ENCODE assay signal across 18 cellular contexts in genomic region chr3:76624128-76624527, GRCh38.
DNase-seq lines count a peak whose midpoint lies in the region; FAIRE-seq and TF ChIP-seq lines count a peak whose summit lies in the region.
"Had no signal": no experiment of that assay in that cellular context is flagged by ENCODE, and none has a peak within 500 bp of the region (broad histone marks: within the 10 kb centered on the region; RNA-seq: fewer than 3 reads in every experiment).

No MANE protein-coding gene starts in this region.

- POLR2A ChIA-PET in MCF 10A (lab: Yijun Ruan, JAX), result no interaction called here

- TF ChIP-seq CTCF in MCF 10A (IDR thresholded peaks at IDR 0.05; ENCODE audit: unreplicated experiment), result no peak

- no peak overlapping the region for H3K4me2 ChIP-seq in Karpas-422 (ENCODE audit: low read depth, low read length, poor library complexity, severe bottlenecking)
- H3K4me2 ChIP-seq: BLaER1 treated with 17β-estradiol and CSF1 and Interleukin-3, amounts not matched to agents 10 nM and 100 nM had no signal

- in situ Hi-C loops in T47D (cut with HindIII; ENCODE audit: low pct_unique_long_range_greater_than_20kb, low sequenced_read_pairs), result no loop called here

- H3K9me2 ChIP-seq in Karpas-422 (replicated peaks; ENCODE audit: insufficient read depth, low read length), result no peaks in the 10 kb centered on the region

- H3K4me3 ChIP-seq in Karpas-422 (ENCODE audit: low read length), result no peak overlapping the region
- H3K4me3 ChIP-seq: BLaER1 treated with 17β-estradiol and CSF1 and Interleukin-3, amounts not matched to agents 10 nM and 100 nM; GM23248 had no signal

- no peaks in the 10 kb centered on the region for H4K20me1 ChIP-seq in Karpas-422 (ENCODE audit: insufficient read depth, low read depth, low read length)
- H4K20me1 ChIP-seq: BLaER1 treated with 17β-estradiol and CSF1 and Interleukin-3, amounts not matched to agents 10 nM and 100 nM had no signal

- BruUV-seq in MCF 10A (replicated peaks; lab: Mats Ljungman, UMichigan), result no TSS peak

- H3K27me3 Mint-ChIP-seq in MCF 10A (ENCODE audit: insufficient read depth, unreplicated experiment), result peaks cover 30% of the 10 kb centered on the region
- H3K27me3 Mint-ChIP-seq: CD4-positive, CD25-positive, alpha-beta regulatory T cell; IgD-negative memory B cell had no signal

- no peaks in the 10 kb centered on the region for H3K4me1 Mint-ChIP-seq in MCF 10A (ENCODE audit: insufficient read depth, unreplicated experiment)
- H3K4me1 Mint-ChIP-seq: CD4-positive, CD25-positive, alpha-beta regulatory T cell; H9; IgD-negative memory B cell had no signal

- no peaks in the 10 kb centered on the region for H3K4me1 ChIP-seq in Karpas-422 (ENCODE audit: low read length)

- H3K9me3 ChIP-seq in Karpas-422 (ENCODE audit: low read length), result no peaks in the 10 kb centered on the region

- no peaks in the 10 kb centered on the region for H3K27me3 ChIP-seq in Karpas-422 (ENCODE audit: low read length)
- H3K27me3 ChIP-seq: BLaER1 treated with 17β-estradiol and CSF1 and Interleukin-3, amounts not matched to agents 10 nM and 100 nM had no signal

- peak overlapping the region; percentile 62; the same call in 1 of the 2 replicates for H2AFZ ChIP-seq in Karpas-422 (ENCODE audit: low read length)
- H2AFZ ChIP-seq: GM23248 had no signal

- H3K79me2 ChIP-seq in Karpas-422 (ENCODE audit: low read length), result no peaks in the 10 kb centered on the region

- H3K27ac ChIP-seq in Karpas-422 (ENCODE audit: low read length), result no peak overlapping the region
- H3K27ac ChIP-seq: 22Rv1; BLaER1 treated with 17β-estradiol and CSF1 and Interleukin-3, amounts not matched to agents 10 nM and 100 nM; GM23248; HL-60 had no signal

- H3K4me3 Mint-ChIP-seq in MCF 10A (ENCODE audit: unreplicated experiment), result no peak overlapping the region
- H3K4me3 Mint-ChIP-seq: CD4-positive, CD25-positive, alpha-beta regulatory T cell; H9; IgD-negative memory B cell had no signal

- no peak overlapping the region for H3K9ac ChIP-seq in Karpas-422 (ENCODE audit: low read length)
- H3K9ac ChIP-seq: BLaER1 treated with 17β-estradiol and CSF1 and Interleukin-3, amounts not matched to agents 10 nM and 100 nM; GM23248 had no signal

- H3K9me3 Mint-ChIP-seq in MCF 10A (ENCODE audit: unreplicated experiment), result peaks cover 8% of the 10 kb centered on the region
- H3K9me3 Mint-ChIP-seq: H9 had no signal

- CTCF ChIA-PET in MCF 10A (lab: Yijun Ruan, JAX), result interaction anchor here (0.7 kb wide), 1 partner anchor 15 kb away, joined by 3 read pairs; no protein-coding TSS in a partner anchor

- no peaks in the 10 kb centered on the region for H3K36me3 ChIP-seq in Karpas-422 (ENCODE audit: insufficient read depth, low read length)
- H3K36me3 ChIP-seq: BLaER1 treated with 17β-estradiol and CSF1 and Interleukin-3, amounts not matched to agents 10 nM and 100 nM had no signal

- intact Hi-C loops in MCF 10A (cut with micrococcal nuclease), result no loop called here

- no peak for FAIRE-seq in HTR-8/SVneo (lab: Jason Lieb, UNC)
- FAIRE-seq: GM12891 had no signal

- H3K36me3 Mint-ChIP-seq in MCF 10A (ENCODE audit: insufficient read depth, unreplicated experiment), result no peaks in the 10 kb centered on the region
- H3K36me3 Mint-ChIP-seq: CD4-positive, CD25-positive, alpha-beta regulatory T cell; IgD-negative memory B cell had no signal

- DNase-seq in T47D (ENCODE audit: low read depth in 1 of 2, low spot score in 1 of 2) (peak; percentile 1 to 7), MCF 10A (ENCODE audit: unreplicated experiment) (no peak), Karpas-422 (no peak), RPMI8226 (peak; percentile 10), NCI-H1092 (lab: John Stamatoyannopoulos, UW) (no peak), iPS-NIHi11 (ENCODE audit: low spot score) (no peak), HTR-8/SVneo (ENCODE audit: insufficient read length, low spot score) (no peak)
- no peak for DNase-seq in activated CD4-positive, CD25-positive, alpha-beta regulatory T cell (lab: John Stamatoyannopoulos, UW)
- DNase-seq: CD4-positive, CD25-positive, alpha-beta regulatory T cell; DMS53; GM23248; H9; KG1 had no signal

- no peak overlapping the region for H3K27ac Mint-ChIP-seq in MCF 10A (ENCODE audit: low read depth, unreplicated experiment)
- H3K27ac Mint-ChIP-seq: CD4-positive, CD25-positive, alpha-beta regulatory T cell; H9; IgD-negative memory B cell had no signal

Comparison
In these comparisons a context has a peak if more than half of its experiments do, and no peak if none do; other contexts are left out.
1. DNase-seq: peak in T47D (2 of 2) and RPMI8226 (single experiment); none in MCF 10A (single experiment), Karpas-422 (single experiment), NCI-H1092 (single experiment), iPS-NIHi11 (single experiment), HTR-8/SVneo (single experiment) and activated CD4-positive, CD25-positive, alpha-beta regulatory T cell (0 of 4).